ENCODE assay signal across 9 cellular contexts in genomic region chr10:11163990-11164805, GRCh38.
A peak's percentile ranks its signal among the peaks of the same experiment; 100 is the strongest.
DNase-seq lines count a peak whose midpoint lies in the region; ATAC-seq and TF ChIP-seq lines count a peak whose summit lies in the region.
"Had no signal": no experiment of that assay in that cellular context is flagged by ENCODE, and none has a peak within 500 bp of the region (broad histone marks: within the 10 kb centered on the region; RNA-seq: fewer than 3 reads in every experiment).

No MANE protein-coding gene starts in this region.

- H3K27me3 Mint-ChIP-seq in activated naive CD4-positive, alpha-beta T cell treated with anti-CD3 and anti-CD28 coated beads, Interleukin-2, amount 50 U/mL, for 24 hours = no peaks in the 10 kb centered on the region
- no peaks in the 10 kb centered on the region for H3K27me3 Mint-ChIP-seq in activated naive CD4-positive, alpha-beta T cell treated with anti-CD3 and anti-CD28 coated beads for 36 hours (ENCODE audit: low read depth)
- peaks cover 11% of the 10 kb centered on the region for H3K27me3 Mint-ChIP-seq in brain
- peaks cover 54% of the 10 kb centered on the region for H3K27me3 Mint-ChIP-seq in mesothelial cell of epicardium (ENCODE audit: low read depth)
- H3K27me3 Mint-ChIP-seq: memory B cell had no signal

- ATAC-seq in upper lobe of right lung (no peak), HG02588 (IDR thresholded peaks at IDR 0.05; ENCODE audit: unreplicated experiment) (no peak), HG03439 (IDR thresholded peaks at IDR 0.05; ENCODE audit: unreplicated experiment) (no peak)

- DNase-seq in activated naive CD4-positive, alpha-beta T cell treated with anti-CD3 and anti-CD28 coated beads for 36 hours = no peak
- DNase-seq in mesothelial cell of epicardium (ENCODE audit: low spot score in 2 of 2, unreplicated experiment in 2 of 2) (no peak), upper lobe of right lung (no peak)
- no peak for DNase-seq in activated effector memory CD4-positive, alpha-beta T cell treated with anti-CD3 and anti-CD28 coated beads, Interleukin-2, amount 50 U/mL, for 16 hours

- H3K4me1 Mint-ChIP-seq in activated naive CD4-positive, alpha-beta T cell treated with anti-CD3 and anti-CD28 coated beads, Interleukin-2, amount 50 U/mL, for 24 hours = peaks cover 53% of the 10 kb centered on the region
- peaks cover 34% of the 10 kb centered on the region for H3K4me1 Mint-ChIP-seq in activated naive CD4-positive, alpha-beta T cell treated with anti-CD3 and anti-CD28 coated beads for 36 hours (ENCODE audit: low read depth)
- H3K4me1 Mint-ChIP-seq in brain (peaks cover 51% of the 10 kb centered on the region), mesothelial cell of epicardium (peaks cover 27% of the 10 kb centered on the region)

- H3K27ac Mint-ChIP-seq in activated naive CD4-positive, alpha-beta T cell treated with anti-CD3 and anti-CD28 coated beads, Interleukin-2, amount 50 U/mL, for 24 hours = peak overlapping the region; percentile 98
- no peak overlapping the region for H3K27ac Mint-ChIP-seq in activated naive CD4-positive, alpha-beta T cell treated with anti-CD3 and anti-CD28 coated beads for 36 hours
- H3K27ac Mint-ChIP-seq in brain (peak overlapping the region; percentile 89 to 98 (median 98)), mesothelial cell of epicardium (no peak overlapping the region)
- H3K27ac Mint-ChIP-seq: memory B cell had no signal

- no peak for TF ChIP-seq CTCF in brain (conservative IDR thresholded peaks at IDR 0.05)
- TF ChIP-seq CTCF in mesothelial cell of epicardium (IDR thresholded peaks at IDR 0.05; ENCODE audit: unreplicated experiment) = no peak
- no peak for TF ChIP-seq CTCF in upper lobe of right lung (IDR thresholded peaks at IDR 0.05)

- peaks cover 8% of the 10 kb centered on the region for H3K36me3 ChIP-seq in upper lobe of right lung

- peak overlapping the region; percentile 87 for H3K27ac ChIP-seq in upper lobe of right lung

- H3K36me3 Mint-ChIP-seq in activated naive CD4-positive, alpha-beta T cell treated with anti-CD3 and anti-CD28 coated beads, Interleukin-2, amount 50 U/mL, for 24 hours = peaks cover 7% of the 10 kb centered on the region
- peaks cover 9% of the 10 kb centered on the region for H3K36me3 Mint-ChIP-seq in activated naive CD4-positive, alpha-beta T cell treated with anti-CD3 and anti-CD28 coated beads for 36 hours (ENCODE audit: low read depth)
- peaks cover 35% of the 10 kb centered on the region for H3K36me3 Mint-ChIP-seq in brain
- H3K36me3 Mint-ChIP-seq in mesothelial cell of epicardium = peaks cover 6% of the 10 kb centered on the region

- H3K9me3 Mint-ChIP-seq in activated naive CD4-positive, alpha-beta T cell treated with anti-CD3 and anti-CD28 coated beads, Interleukin-2, amount 50 U/mL, for 24 hours = no peaks in the 10 kb centered on the region
- H3K9me3 Mint-ChIP-seq in activated naive CD4-positive, alpha-beta T cell treated with anti-CD3 and anti-CD28 coated beads for 36 hours = no peaks in the 10 kb centered on the region
- H3K9me3 Mint-ChIP-seq in brain (peaks cover 0 to 23% (median 13%) of the 10 kb centered on the region in 5 experiments), mesothelial cell of epicardium (peaks cover 12% of the 10 kb centered on the region)

- no peaks in the 10 kb centered on the region for H3K9me3 ChIP-seq in upper lobe of right lung

- H3K4me1 ChIP-seq in upper lobe of right lung = peaks cover 47% of the 10 kb centered on the region

- peak overlapping the region; percentile 58 for H3K4me3 ChIP-seq in upper lobe of right lung

- no peaks in the 10 kb centered on the region for H3K27me3 ChIP-seq in upper lobe of right lung

- CTCF ChIA-PET in activated naive CD4-positive, alpha-beta T cell treated with anti-CD3 and anti-CD28 coated beads for 36 hours (lab: Charles Lee) = interaction anchor here (0.6 to 8.7 kb wide), 11 partner anchors 11 to 647 kb away, joined by 3 to 99 read pairs (median 6); no protein-coding TSS in a partner anchor

- H3K4me3 Mint-ChIP-seq in activated naive CD4-positive, alpha-beta T cell treated with anti-CD3 and anti-CD28 coated beads, Interleukin-2, amount 50 U/mL, for 24 hours = peak overlapping the region; percentile 95
- H3K4me3 Mint-ChIP-seq in activated naive CD4-positive, alpha-beta T cell treated with anti-CD3 and anti-CD28 coated beads for 36 hours = no peak overlapping the region
- H3K4me3 Mint-ChIP-seq in brain = peak overlapping the region in 4 of 5 experiments; percentile 92 to 98 (median 94)
- H3K4me3 Mint-ChIP-seq in mesothelial cell of epicardium = peak overlapping the region; percentile 77
- H3K4me3 Mint-ChIP-seq: memory B cell had no signal

- intact Hi-C loops in activated naive CD4-positive, alpha-beta T cell treated with anti-CD3 and anti-CD28 coated beads for 36 hours (cut with micrococcal nuclease) = loop anchor here (1.0 to 2.0 kb wide), 6 partner anchors 10 to 68 kb away; no protein-coding TSS in a partner anchor
- intact Hi-C loops in upper lobe of right lung (cut with DNase I) = no loop called here

Comparison
In these comparisons a context has a peak if more than half of its experiments do, and no peak if none do; other contexts are left out.
1. H3K27ac Mint-ChIP-seq: peak in activated naive CD4-positive, alpha-beta T cell treated with anti-CD3 and anti-CD28 coated beads, Interleukin-2, amount 50 U/mL, for 24 hours (single experiment) and brain (5 of 5); none in activated naive CD4-positive, alpha-beta T cell treated with anti-CD3 and anti-CD28 coated beads for 36 hours (single experiment) and mesothelial cell of epicardium (single experiment).